Comparison of ENCODE assay signal across 9 cellular contexts in the genomic region with DNA sequence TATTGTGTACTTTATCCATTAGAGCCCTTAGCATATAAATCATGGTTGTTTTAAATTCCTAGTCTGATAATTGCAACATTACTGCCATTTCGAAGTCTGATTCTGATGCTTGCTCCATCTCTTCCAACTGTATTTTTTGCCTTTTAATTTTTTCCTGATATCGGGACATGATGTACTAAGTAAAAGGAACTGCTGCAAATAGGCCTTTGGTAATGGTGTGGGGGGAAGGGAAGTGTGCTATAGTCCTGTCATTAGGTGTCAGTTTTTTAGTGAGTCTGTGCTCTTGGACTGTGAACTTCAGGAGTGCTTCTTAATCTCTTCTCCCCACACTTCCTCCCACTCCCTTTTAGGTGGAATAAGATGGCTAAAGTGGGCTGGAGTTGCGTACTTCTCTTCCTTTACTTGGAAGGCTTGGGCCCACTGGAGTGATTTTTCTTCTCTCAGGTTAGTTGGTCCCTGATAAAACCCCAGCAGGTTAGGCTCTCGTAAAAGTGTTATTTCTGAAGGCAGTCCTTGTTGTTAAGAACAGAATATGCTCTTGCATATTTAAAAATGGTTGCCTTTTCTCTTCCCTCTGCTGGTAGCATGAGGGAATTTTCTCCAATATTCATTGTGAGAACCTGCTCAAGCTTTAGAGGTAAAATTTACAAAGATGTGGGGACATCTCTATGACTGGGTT. TPM values are rescaled to one million over a fixed set of nuclear protein-coding genes. Genes with fewer than 3 reads are reported as not detected.
DNase-seq lines count a peak whose midpoint lies in the region; ATAC-seq and TF ChIP-seq lines count a peak whose summit lies in the region.
"Had no signal": no experiment of that assay in that cellular context is flagged by ENCODE, and none has a peak within 500 bp of the region (broad histone marks: within the 10 kb centered on the region; RNA-seq: fewer than 3 reads in every experiment).

No MANE protein-coding gene starts in this region.

- no peaks in the 10 kb centered on the region for H3K27me3 ChIP-seq in neural cell (ENCODE audit: insufficient read depth, low read depth, low read length)

- H3F3A ChIP-seq in neural cell (ENCODE audit: insufficient read depth, low read length, poor library complexity, severe bottlenecking) = no peaks in the 10 kb centered on the region

- H3K27ac ChIP-seq in neural cell (ENCODE audit: low read length) = no peak overlapping the region

- H3K36me3 ChIP-seq in neural cell (ENCODE audit: insufficient read depth, low read length) = peaks cover 7% of the 10 kb centered on the region

- ATAC-seq in HG03439 (IDR thresholded peaks at IDR 0.05; ENCODE audit: unreplicated experiment) (no peak), HG03025 (IDR thresholded peaks at IDR 0.05; ENCODE audit: low FRiP score, unreplicated experiment) (no peak)

- no peak overlapping the region for H2AFZ ChIP-seq in neural cell (ENCODE audit: low read depth, low read length)

- no peaks in the 10 kb centered on the region for H4K20me1 ChIP-seq in neural cell (ENCODE audit: insufficient read depth)

- no peak for TF ChIP-seq EP300 in neural cell (conservative IDR thresholded peaks at IDR 0.05; ENCODE audit: poor library complexity, severe bottlenecking)

- H3K4me2 ChIP-seq in neural cell (ENCODE audit: low read length) = no peak overlapping the region

- no peak overlapping the region for H3K4me3 ChIP-seq in neural cell (ENCODE audit: low read length)
- H3K4me3 ChIP-seq: lung had no signal

- H3K9me2 ChIP-seq in neural cell (ENCODE audit: insufficient read depth, low read length) = no peaks in the 10 kb centered on the region

- H3K9me3 ChIP-seq in neural cell (ENCODE audit: low read length) = no peaks in the 10 kb centered on the region

- peak; percentile 67 for DNase-seq in HT-29 (ENCODE audit: low spot score)
- peak; percentile 6 for DNase-seq in central memory CD4-positive, alpha-beta T cell
- no peak for DNase-seq in GM20000 (ENCODE audit: low spot score)
- no peak for DNase-seq in stimulated activated CD8-positive, alpha-beta memory T cell treated with anti-CD3 and anti-CD28 coated beads, Interleukin-4, amount 100 ng/mL, for 48 hours

- H3K79me2 ChIP-seq in neural cell (replicated peaks; ENCODE audit: insufficient read depth, low read length) = peaks cover 8% of the 10 kb centered on the region

- peak; percentile 51 for TF ChIP-seq RAD21 in neural cell (conservative IDR thresholded peaks at IDR 0.05)

- TF ChIP-seq CTCF in GM12874 (IDR thresholded peaks at IDR 0.05; ENCODE audit: insufficient read depth, low read depth, low read length) = 0 out of 2 replicates have a peak, but pooled peaks have one; percentile 8
- TF ChIP-seq CTCF in neural cell (IDR thresholded peaks at IDR 0.05; ENCODE audit: poor library complexity, severe bottlenecking) = peak; percentile 60
- TF ChIP-seq CTCF in GM20000 (IDR thresholded peaks at IDR 0.05; ENCODE audit: extremely low read depth, missing control alignments) = no peak

- H3K9ac ChIP-seq in neural cell (ENCODE audit: low read length) = no peak overlapping the region

TF ChIP-seq in neural cell, 6 proteins besides CTCF, POLR2A, EP300 and RAD21:
- TF ChIP-seq EZH2 (IDR thresholded peaks at IDR 0.05; ENCODE audit: borderline replicate concordance, insufficient read depth, low read length, poor library complexity, severe bottlenecking) (no peak), TAF1 (IDR thresholded peaks at IDR 0.05; ENCODE audit: low read depth) (no peak), MXI1 (conservative IDR thresholded peaks at IDR 0.05; ENCODE audit: poor library complexity, severe bottlenecking) (no peak), SMC3 (conservative IDR thresholded peaks at IDR 0.05; ENCODE audit: poor library complexity) (peak; percentile 69), POLR2AphosphoS5 (IDR thresholded peaks at IDR 0.05) (no peak), REST (IDR thresholded peaks at IDR 0.05; ENCODE audit: borderline replicate concordance) (no peak)

RNA-seq across cellular contexts. Expression of gene STXBP5, which starts 18.1 kb away (rescaled TPM):
- 7.9 and 15.1 TPM in 2 replicates for total RNA-seq in HT-29 (2014; rRNA removed; shearing (Covaris generic))
- polyA plus RNA-seq in neural cell = 44.8 and 56.4 TPM in 2 replicates
- polyA minus RNA-seq in neural cell = 97.9 and 110 TPM in 2 replicates

Comparison
In these comparisons a context has a peak if more than half of its experiments do, and no peak if none do; other contexts are left out.
1. DNase-seq: peak in HT-29 (single experiment) and central memory CD4-positive, alpha-beta T cell (single experiment); none in GM20000 (single experiment) and stimulated activated CD8-positive, alpha-beta memory T cell treated with anti-CD3 and anti-CD28 coated beads, Interleukin-4, amount 100 ng/mL, for 48 hours (single experiment).